Comparison of ENCODE assay signal across 14 cellular contexts in the genomic region with DNA sequence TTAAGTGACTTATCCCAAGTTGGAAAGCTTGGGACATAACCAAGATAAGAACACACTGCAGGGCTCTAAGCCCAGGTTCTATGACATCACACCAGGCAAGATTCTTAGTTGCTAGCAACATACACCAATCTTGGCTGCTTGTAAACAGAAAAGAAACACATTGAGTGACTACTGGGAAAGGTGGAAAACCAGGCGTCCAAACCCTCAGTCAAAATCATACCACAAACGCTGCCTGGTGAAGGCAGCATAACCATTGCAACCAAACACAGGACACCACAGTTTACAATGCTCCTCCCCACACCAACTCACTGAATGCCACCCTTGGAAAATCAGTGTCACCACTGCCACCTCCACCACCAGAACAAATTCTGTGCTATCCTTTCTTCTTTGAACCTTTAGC.
A peak's percentile ranks its signal among the peaks of the same experiment; 100 is the strongest.
DNase-seq lines count a peak whose midpoint lies in the region; ATAC-seq and TF ChIP-seq lines count a peak whose summit lies in the region.
"Had no signal": no experiment of that assay in that cellular context is flagged by ENCODE, and none has a peak within 500 bp of the region (broad histone marks: within the 10 kb centered on the region; RNA-seq: fewer than 3 reads in every experiment).

No MANE protein-coding gene starts in this region.

- peaks cover 10% of the 10 kb centered on the region for H3K4me1 Mint-ChIP-seq in activated CD4-positive, alpha-beta T cell treated with anti-CD3 and anti-CD28 coated beads for 36 hours

- H3K27ac ChIP-seq in body of pancreas (no peak overlapping the region), hepatocyte (no peak overlapping the region), skeletal muscle tissue (ENCODE audit: low read depth, low read length) (peak overlapping the region; percentile 3)
- H3K27ac ChIP-seq: HL-60 had no signal

- 60 to 74% methylated on average over 2 of the region's 2 CpGs for WGBS in body of pancreas, 2 donors
- 89% methylated on average over 2 of the region's 2 CpGs for WGBS in hepatocyte (ENCODE audit: low lambda C conversion rate, missing lambda C conversion rate)

- TF ChIP-seq POLR2A in body of pancreas (IDR thresholded peaks at IDR 0.05): no peak

- no peak for ATAC-seq in activated CD4-positive, alpha-beta T cell treated with anti-CD3 and anti-CD28 coated beads for 36 hours
- ATAC-seq in body of pancreas (peak; percentile 88), HG03280 (IDR thresholded peaks at IDR 0.05; ENCODE audit: unreplicated experiment) (no peak)
- ATAC-seq: natural killer cell treated with Interleukin-12 subunit alpha and Interleukin-12 subunit beta and Interleukin-15 and Interleukin-18, amount 100 ng/mL, for 72 hours had no signal

- H2AFZ ChIP-seq in hepatocyte: no peak overlapping the region

- CTCF ChIA-PET in activated CD4-positive, alpha-beta T cell treated with anti-CD3 and anti-CD28 coated beads for 36 hours (lab: Charles Lee): interaction anchor here (0.7 kb wide), 1 partner anchor 54 kb away, joined by 3 read pairs; no protein-coding TSS in a partner anchor

- H3K36me3 ChIP-seq in body of pancreas (replicated peaks in 1 of 2; ENCODE audit: insufficient read depth in 1 of 2, low read depth in 2 of 2) (no peaks in the 10 kb centered on the region), hepatocyte (replicated peaks; ENCODE audit: insufficient read depth, low read depth) (no peaks in the 10 kb centered on the region), skeletal muscle tissue (ENCODE audit: control insufficient read depth in 3 of 3, insufficient read depth in 3 of 3, low read length in 3 of 3) (peaks cover 0 to 4% (median 0%) of the 10 kb centered on the region in 3 donors)

- H3K4me1 ChIP-seq in body of pancreas (peaks cover 7% of the 10 kb centered on the region), hepatocyte (ENCODE audit: insufficient read depth) (no peaks in the 10 kb centered on the region), skeletal muscle tissue (ENCODE audit: control insufficient read depth in 3 of 3, insufficient read depth in 3 of 3, low read length in 3 of 3) (peaks cover 0 to 3% (median 0%) of the 10 kb centered on the region in 3 donors)

- no peak overlapping the region for H3K27ac Mint-ChIP-seq in activated CD4-positive, alpha-beta T cell treated with anti-CD3 and anti-CD28 coated beads for 36 hours
- H3K27ac Mint-ChIP-seq: natural killer cell treated with Interleukin-12 subunit alpha and Interleukin-12 subunit beta and Interleukin-15 and Interleukin-18, amount 100 ng/mL, for 72 hours had no signal

- intact Hi-C loops in activated CD4-positive, alpha-beta T cell treated with anti-CD3 and anti-CD28 coated beads for 36 hours (cut with DNase I, micrococcal nuclease): no loop called here
- intact Hi-C loops in body of pancreas (cut with DNase I): no loop called here

- TF ChIP-seq CTCF in body of pancreas (IDR thresholded peaks at IDR 0.05) (no peak), hepatocyte (IDR thresholded peaks at IDR 0.05; ENCODE audit: poor library complexity) (no peak)

- no peak overlapping the region for H3K4me3 Mint-ChIP-seq in activated CD4-positive, alpha-beta T cell treated with anti-CD3 and anti-CD28 coated beads for 36 hours
- H3K4me3 Mint-ChIP-seq: natural killer cell treated with Interleukin-12 subunit alpha and Interleukin-12 subunit beta and Interleukin-15 and Interleukin-18, amount 100 ng/mL, for 72 hours had no signal

- H3K4me2 ChIP-seq in hepatocyte: no peak overlapping the region

- no peaks in the 10 kb centered on the region for H3K9me2 ChIP-seq in hepatocyte (replicated peaks; ENCODE audit: insufficient read depth)

- POLR2A ChIA-PET in activated CD4-positive, alpha-beta T cell treated with anti-CD3 and anti-CD28 coated beads for 36 hours (lab: Charles Lee): no interaction called here

- H3K79me2 ChIP-seq in hepatocyte: peaks cover 3% of the 10 kb centered on the region

- DNase-seq in activated CD4-positive, alpha-beta T cell treated with anti-CD3 and anti-CD28 coated beads for 36 hours: peak; percentile 8
- DNase-seq in activated CD4-positive, alpha-beta T cell treated with anti-CD3 and anti-CD28 coated beads, Interleukin-2, amount 50 U/mL, for 48 hours: no peak
- DNase-seq in body of pancreas (peak; percentile 14 to 46 (median 32)), hepatocyte (ENCODE audit: low spot score) (peak; percentile 30), HuH-7.5 (ENCODE audit: low spot score) (no peak), middle frontal gyrus (ENCODE audit: extremely low spot score, low spot score) (no peak)
- DNase-seq: amniotic stem cell, H7, kidney glomerular epithelial cell, NCI-H2029 treated with DMSO at 0.1 percent for 48 hours had no signal

- no peaks in the 10 kb centered on the region for H3K27me3 Mint-ChIP-seq in activated CD4-positive, alpha-beta T cell treated with anti-CD3 and anti-CD28 coated beads for 36 hours

- no peaks in the 10 kb centered on the region for H3K27me3 ChIP-seq in body of pancreas
- H3K27me3 ChIP-seq in hepatocyte: no peaks in the 10 kb centered on the region
- H3K27me3 ChIP-seq in skeletal muscle tissue (ENCODE audit: control insufficient read depth in 3 of 3, insufficient read depth in 3 of 3, low read length in 3 of 3): no peaks in the 10 kb centered on the region

- H3K4me3 ChIP-seq in body of pancreas (no peak overlapping the region), hepatocyte (no peak overlapping the region), skeletal muscle tissue (ENCODE audit: low read length in 3 of 3) (no peak overlapping the region)

- H4K20me1 ChIP-seq in hepatocyte (ENCODE audit: insufficient read depth, poor library complexity, severe bottlenecking): peaks cover 3% of the 10 kb centered on the region

- H3K36me3 Mint-ChIP-seq in activated CD4-positive, alpha-beta T cell treated with anti-CD3 and anti-CD28 coated beads for 36 hours (ENCODE audit: low read depth): no peaks in the 10 kb centered on the region
- H3K36me3 Mint-ChIP-seq: natural killer cell treated with Interleukin-12 subunit alpha and Interleukin-12 subunit beta and Interleukin-15 and Interleukin-18, amount 100 ng/mL, for 72 hours had no signal

- no peaks in the 10 kb centered on the region for H3K9me3 Mint-ChIP-seq in activated CD4-positive, alpha-beta T cell treated with anti-CD3 and anti-CD28 coated beads for 36 hours (ENCODE audit: low read depth)
- H3K9me3 Mint-ChIP-seq: natural killer cell treated with Interleukin-12 subunit alpha and Interleukin-12 subunit beta and Interleukin-15 and Interleukin-18, amount 100 ng/mL, for 72 hours had no signal

- H3K9ac ChIP-seq in skeletal muscle tissue (ENCODE audit: low read depth in 1 of 3, low read length in 3 of 3): no peak overlapping the region

- H3K9me3 ChIP-seq in body of pancreas: no peaks in the 10 kb centered on the region
- H3K9me3 ChIP-seq in hepatocyte (ENCODE audit: low read depth): no peaks in the 10 kb centered on the region
- no peaks in the 10 kb centered on the region for H3K9me3 ChIP-seq in skeletal muscle tissue (ENCODE audit: control insufficient read depth in 3 of 3, low read length in 3 of 3)

Comparison
In these comparisons a context has a peak if more than half of its experiments do, and no peak if none do; other contexts are left out.
1. DNase-seq: peak in activated CD4-positive, alpha-beta T cell treated with anti-CD3 and anti-CD28 coated beads for 36 hours (single experiment), body of pancreas (4 of 4) and hepatocyte (single experiment); none in activated CD4-positive, alpha-beta T cell treated with anti-CD3 and anti-CD28 coated beads, Interleukin-2, amount 50 U/mL, for 48 hours (0 of 2), HuH-7.5 (single experiment) and middle frontal gyrus (single experiment).